Comparison of ENCODE assay signal across 9 cellular contexts in genomic region chr2:62036229-62036628, GRCh38.
"Had no signal": no experiment of that assay in that cellular context is flagged by ENCODE, and none has a peak within 500 bp of the region (broad histone marks: within the 10 kb centered on the region; RNA-seq: fewer than 3 reads in every experiment).

No MANE protein-coding gene starts in this region.

- H3K27ac ChIP-seq: HL-60, KMS-11 had no signal

- H3K27ac Mint-ChIP-seq: IgD-negative memory B cell had no signal

- FAIRE-seq: HepG2, HTR-8/SVneo, K562 had no signal

- H3K4me2 ChIP-seq: KMS-11 had no signal

- DNase-seq: IMR-90, KBM-7, KG1 had no signal

- H3K36me3 Mint-ChIP-seq: IgD-negative memory B cell had no signal

- H3K4me3 Mint-ChIP-seq: IgD-negative memory B cell had no signal

- H3K9ac ChIP-seq: KMS-11 had no signal

- H3K4me3 ChIP-seq: K562 had no signal

- H3K27me3 Mint-ChIP-seq: IgD-negative memory B cell had no signal
